Comparison of ENCODE assay signal across 8 cellular contexts in the genomic region with DNA sequence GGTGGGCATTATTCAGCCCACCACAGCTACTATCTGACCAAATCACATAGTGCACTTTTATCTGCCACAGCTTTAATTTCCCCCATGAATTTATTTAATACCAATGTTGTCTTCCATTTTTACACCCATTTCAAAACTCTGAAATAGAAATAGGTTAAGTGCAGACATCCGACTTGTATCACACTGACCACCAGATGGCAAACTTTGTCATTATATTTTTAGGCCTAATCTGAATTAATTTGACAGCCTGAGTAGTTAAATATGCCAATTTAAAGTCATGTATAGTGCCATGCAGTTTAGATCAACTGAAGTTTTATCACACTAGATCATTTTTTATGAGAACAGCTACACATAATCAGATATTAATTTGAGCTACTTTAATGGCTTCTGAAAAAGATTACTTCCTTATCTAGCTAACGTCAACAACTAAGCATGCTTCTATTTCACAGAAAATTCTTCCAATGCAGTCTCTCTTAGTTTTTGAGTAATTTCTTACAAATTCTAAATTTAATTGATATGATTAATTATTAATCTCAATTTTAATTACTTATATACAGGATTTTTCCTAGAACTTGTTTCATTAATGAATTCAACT.
DNase-seq lines count a peak whose midpoint lies in the region; ATAC-seq lines count a peak whose summit lies in the region.

No MANE protein-coding gene starts in this region.

- no peak for ATAC-seq in HG03095 (IDR thresholded peaks at IDR 0.05; ENCODE audit: unreplicated experiment)

- H3K4me3 Mint-ChIP-seq in activated T-cell treated with anti-CD3 and anti-CD28 coated beads, Interleukin-2, amount 50 U/mL, for 24 hours: no peak overlapping the region

- no peaks in the 10 kb centered on the region for H3K36me3 Mint-ChIP-seq in activated T-cell treated with anti-CD3 and anti-CD28 coated beads, Interleukin-2, amount 50 U/mL, for 24 hours (ENCODE audit: low read depth)

- H3K9me3 Mint-ChIP-seq in activated T-cell treated with anti-CD3 and anti-CD28 coated beads, Interleukin-2, amount 50 U/mL, for 24 hours: peaks cover 2% of the 10 kb centered on the region

- peak; percentile 14 for DNase-seq in SIG-M5 treated with dmso at 0.1 percent for 504 hours (lab: John Stamatoyannopoulos, UW; ENCODE audit: unreplicated experiment)
- DNase-seq in SIG-M5 (lab: John Stamatoyannopoulos, UW): no peak
- DNase-seq in NCI-H69 (lab: John Stamatoyannopoulos, UW): peak; percentile 1
- DNase-seq in fibroblast of gingiva (ENCODE audit: low read depth): peak; percentile 11
- peak; percentile 14 for DNase-seq in stromal cell of bone marrow (ENCODE audit: low read depth)
- no peak for DNase-seq in amygdala (lab: John Stamatoyannopoulos, UW)
- DNase-seq in activated T-cell treated with anti-CD3 and anti-CD28 coated beads, Interleukin-2, amount 50 U/mL, for 24 hours: no peak

- H3K27ac Mint-ChIP-seq in activated T-cell treated with anti-CD3 and anti-CD28 coated beads, Interleukin-2, amount 50 U/mL, for 24 hours: no peak overlapping the region

- H3K27me3 Mint-ChIP-seq in activated T-cell treated with anti-CD3 and anti-CD28 coated beads, Interleukin-2, amount 50 U/mL, for 24 hours: no peaks in the 10 kb centered on the region

- H3K4me1 Mint-ChIP-seq in activated T-cell treated with anti-CD3 and anti-CD28 coated beads, Interleukin-2, amount 50 U/mL, for 24 hours (ENCODE audit: low read depth): no peaks in the 10 kb centered on the region

Comparison
In these comparisons a context has a peak if more than half of its experiments do, and no peak if none do; other contexts are left out.
1. DNase-seq: peak in SIG-M5 treated with dmso at 0.1 percent for 504 hours (single experiment), NCI-H69 (single experiment), fibroblast of gingiva (single experiment) and stromal cell of bone marrow (single experiment); none in SIG-M5 (single experiment), amygdala (0 of 56) and activated T-cell treated with anti-CD3 and anti-CD28 coated beads, Interleukin-2, amount 50 U/mL, for 24 hours (single experiment).